ENCODE assay signal across 1 cellular context in genomic region chr3:13262493-13263211, GRCh38.
TF ChIP-seq lines count a peak whose summit lies in the region.

No MANE protein-coding gene starts in this region.

TF ChIP-seq in HepG2, 621 proteins besides CTCF, POLR2A, EP300 and RAD21 (continued from another document and continues in another):
- TF ChIP-seq KIAA2018 (CRISPR knock-in tag; IDR thresholded peaks at IDR 0.05; ENCODE audit: borderline replicate concordance): no peak
- TF ChIP-seq ETV5 (CRISPR knock-in tag; IDR thresholded peaks at IDR 0.05; ENCODE audit: borderline replicate concordance): peak; percentile 99
- no peak for TF ChIP-seq GLI4 (CRISPR knock-in tag; IDR thresholded peaks at IDR 0.05; ENCODE audit: borderline replicate concordance)
- 0 out of 2 replicates have a peak, but pooled peaks have one; percentile 27 for TF ChIP-seq ZNF703 (CRISPR knock-in tag; IDR thresholded peaks at IDR 0.05; ENCODE audit: borderline replicate concordance)
- peak; percentile 66; the same call in 1 of the 2 replicates for TF ChIP-seq ZC3H13 (CRISPR knock-in tag; IDR thresholded peaks at IDR 0.05)
- peak; percentile 86; the same call in 1 of the 2 replicates for TF ChIP-seq ZBTB3 (CRISPR knock-in tag; IDR thresholded peaks at IDR 0.05; ENCODE audit: borderline replicate concordance, low read depth)
- peak; percentile 68; the same call in 1 of the 2 replicates for TF ChIP-seq ZBED4 (CRISPR knock-in tag; IDR thresholded peaks at IDR 0.05; ENCODE audit: borderline replicate concordance)
- no peak for TF ChIP-seq NR1H2 (CRISPR knock-in tag; IDR thresholded peaks at IDR 0.05; ENCODE audit: borderline replicate concordance, low read depth)
- peak; percentile 42; the same call in 1 of the 2 replicates for TF ChIP-seq ATF1 (CRISPR knock-in tag; IDR thresholded peaks at IDR 0.05)
- TF ChIP-seq ZNF282 (IDR thresholded peaks at IDR 0.05; ENCODE audit: partially characterized antibody): no peak
- TF ChIP-seq ZNF354B (CRISPR knock-in tag; IDR thresholded peaks at IDR 0.05): no peak
- no peak for TF ChIP-seq ZNF33B (CRISPR knock-in tag; IDR thresholded peaks at IDR 0.05)
- peak; percentile 81 for TF ChIP-seq ZMAT3 (CRISPR knock-in tag; conservative IDR thresholded peaks at IDR 0.05)
- peak; percentile 69; the same call in 1 of the 2 replicates for TF ChIP-seq HOXA5 (CRISPR knock-in tag; IDR thresholded peaks at IDR 0.05)
- TF ChIP-seq FOXP4 (CRISPR knock-in tag; IDR thresholded peaks at IDR 0.05): peak; percentile 97
- no peak for TF ChIP-seq ETS1 (CRISPR knock-in tag; IDR thresholded peaks at IDR 0.05)
- TF ChIP-seq AGO2 (optimal IDR thresholded peaks at IDR 0.05; ENCODE audit: low read depth, low read length): no peak
- no peak; the same call in 1 of the 2 replicates for TF ChIP-seq ARID3A (IDR thresholded peaks at IDR 0.05; ENCODE audit: low read depth, low read length)
- peak; percentile 93 for TF ChIP-seq ZFP36L1 (CRISPR knock-in tag; IDR thresholded peaks at IDR 0.05)
- peak; percentile 77 for TF ChIP-seq TFE3 (CRISPR knock-in tag; IDR thresholded peaks at IDR 0.05)
- no peak for TF ChIP-seq NCOA5 (CRISPR knock-in tag; IDR thresholded peaks at IDR 0.05)
